In the genomic region with DNA sequence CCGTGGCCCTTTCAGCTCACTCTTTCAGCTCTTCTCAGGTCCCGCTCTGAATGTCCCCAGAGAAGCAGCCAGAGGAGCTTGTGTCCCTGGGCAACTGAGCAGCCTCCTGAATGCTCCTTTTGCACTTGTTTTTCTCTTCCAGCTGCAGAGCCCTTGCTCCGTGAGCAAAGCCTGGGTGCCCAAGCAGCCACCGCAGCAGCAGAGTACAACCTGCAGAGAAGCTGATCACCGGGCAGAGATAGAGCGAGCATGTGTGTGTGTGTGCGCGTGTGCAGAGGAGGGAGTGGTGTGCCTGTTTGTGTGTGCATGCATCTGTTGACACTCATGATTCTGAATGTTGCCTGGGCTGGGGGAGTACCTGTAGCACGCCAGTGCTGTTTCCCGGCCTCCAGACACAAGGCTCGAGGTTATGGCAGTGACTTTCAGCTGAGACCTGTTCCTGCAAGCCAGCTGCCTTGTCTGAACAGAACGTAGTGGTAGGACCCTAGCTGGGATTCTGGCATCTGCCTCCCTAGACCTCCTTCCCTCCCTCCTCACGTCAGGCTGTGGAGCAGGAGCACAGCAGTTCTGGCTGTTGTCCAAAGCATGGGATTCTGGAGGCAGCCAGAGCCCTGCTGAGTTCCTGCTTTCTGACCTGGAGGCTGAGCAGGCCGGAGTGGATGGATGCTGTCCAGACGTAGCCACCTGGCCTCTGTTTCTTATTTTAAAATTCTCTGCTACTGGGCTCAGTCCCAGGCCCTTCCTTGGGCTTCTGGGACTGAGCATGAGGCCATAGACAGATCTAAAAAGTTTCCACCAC, we compare ENCODE assay signal across 17 cellular contexts. TPM values are rescaled to one million over a fixed set of nuclear protein-coding genes. Genes with fewer than 3 reads are reported as not detected.
A peak's percentile ranks its signal among the peaks of the same experiment; 100 is the strongest.
DNase-seq lines count a peak whose midpoint lies in the region; ATAC-seq and TF ChIP-seq lines count a peak whose summit lies in the region.
"Had no signal": no experiment of that assay in that cellular context is flagged by ENCODE, and none has a peak within 500 bp of the region (broad histone marks: within the 10 kb centered on the region; RNA-seq: fewer than 3 reads in every experiment).

No MANE protein-coding gene starts in this region.

- CTCF ChIA-PET in IMR-90 (lab: Yijun Ruan, JAX) = no interaction called here

- peaks cover 33% of the 10 kb centered on the region for H3K36me3 ChIP-seq in IMR-90 (ENCODE audit: control insufficient read depth, insufficient read depth, low read length)

- peaks cover 37% of the 10 kb centered on the region for H3K4me1 Mint-ChIP-seq in brain

- no peak overlapping the region for H3K27ac ChIP-seq in IMR-90 (ENCODE audit: insufficient read depth, low read length)
- H3K27ac ChIP-seq: BLaER1, lower lobe of right lung, SJSA1, skin epidermis had no signal

- H2AK5ac ChIP-seq in IMR-90 (ENCODE audit: low read depth, low read length) = no peak overlapping the region

- peaks cover 9% of the 10 kb centered on the region for H3K9me1 ChIP-seq in IMR-90 (ENCODE audit: insufficient read depth, low read length)

- peaks cover 2% of the 10 kb centered on the region; the same call in 1 of the 2 replicates for H3K4me1 ChIP-seq in IMR-90 (ENCODE audit: control insufficient read depth, insufficient read depth, low read length)
- H3K4me1 ChIP-seq: lower lobe of right lung had no signal

- peak overlapping the region; percentile 43 for H2AFZ ChIP-seq in IMR-90 (replicated peaks; ENCODE audit: low read length, poor library complexity)

- H3K27ac Mint-ChIP-seq in brain = peak overlapping the region; percentile 21 to 87 (median 54)
- H3K27ac Mint-ChIP-seq: activated naive CD8-positive, alpha-beta T cell treated with anti-CD3 and anti-CD28 coated beads for 36 hours had no signal

- no peak overlapping the region for H4K5ac ChIP-seq in IMR-90 (ENCODE audit: low read depth, low read length)

- H2BK120ac ChIP-seq in IMR-90 (ENCODE audit: low read depth, low read length) = no peak overlapping the region

- H3K4me2 ChIP-seq in IMR-90 (ENCODE audit: low read depth, low read length) = no peak overlapping the region
- H3K4me2 ChIP-seq: BLaER1 had no signal

- H2BK15ac ChIP-seq in IMR-90 (ENCODE audit: low read depth, low read length) = no peak overlapping the region

- H3K18ac ChIP-seq in IMR-90 (ENCODE audit: low read depth, low read length) = no peak overlapping the region

- in situ Hi-C loops in IMR-90 (cut with MboI; ENCODE audit: low sequenced_read_pairs) = no loop called here

- WGBS in IMR-90 (ENCODE audit: extremely low coverage in 2 of 2, insufficient read length in 1 of 2), 2 experiments = 93% methylated on average over 11 of the region's 15 CpGs; no CpG with 5 or more reads in 1 of the 2 experiments

- H2BK5ac ChIP-seq in IMR-90 (ENCODE audit: low read depth, low read length, poor library complexity, severe bottlenecking) = no peak overlapping the region

- no peaks in the 10 kb centered on the region for H3K9me3 Mint-ChIP-seq in brain
- H3K9me3 Mint-ChIP-seq: activated naive CD8-positive, alpha-beta T cell treated with anti-CD3 and anti-CD28 coated beads for 36 hours; activated T-cell treated with anti-CD3 and anti-CD28 coated beads, Interleukin-2, amount 50 U/mL, for 4 hours had no signal

- no peak for TF ChIP-seq CTCF in IMR-90 (conservative IDR thresholded peaks at IDR 0.05; ENCODE audit: low read depth, low read length)
- TF ChIP-seq CTCF in brain (conservative IDR thresholded peaks at IDR 0.05) = no peak

- H3K56ac ChIP-seq in IMR-90 (ENCODE audit: extremely low read depth, insufficient read depth, low read length) = no peak overlapping the region

- peaks cover 24% of the 10 kb centered on the region for H4K20me1 ChIP-seq in IMR-90 (ENCODE audit: insufficient read depth, low read length)

- intact Hi-C loops in IMR-90 (cut with micrococcal nuclease) = no loop called here

- peaks cover 44% of the 10 kb centered on the region for H3K36me3 Mint-ChIP-seq in brain

- no peak for TF ChIP-seq RAD21 in IMR-90 (IDR thresholded peaks at IDR 0.05; ENCODE audit: low read length)

- no peak for ATAC-seq in IMR-90 (ENCODE audit: low read depth)
- ATAC-seq in HG03139 (IDR thresholded peaks at IDR 0.05; ENCODE audit: unreplicated experiment) = no peak
- ATAC-seq: activated T-cell treated with anti-CD3 and anti-CD28 coated beads, Interleukin-2, amount 50 U/mL, for 4 hours; HepG2; lower lobe of right lung had no signal

- no peak overlapping the region for H2AK9ac ChIP-seq in IMR-90 (replicated peaks; ENCODE audit: low read depth, low read length, poor library complexity)

- no peak overlapping the region for H4K8ac ChIP-seq in IMR-90 (ENCODE audit: low read depth in 2 of 2, low read length in 2 of 2)

- no peak overlapping the region for H3K4me3 ChIP-seq in IMR-90 (ENCODE audit: insufficient read depth, low read depth, low read length)
- H3K4me3 ChIP-seq: BLaER1, lower lobe of right lung, SJSA1, skin epidermis, tibial nerve had no signal

- no peak overlapping the region for H2BK20ac ChIP-seq in IMR-90 (ENCODE audit: low read depth, low read length)

- TF ChIP-seq POLR2A in IMR-90 (IDR thresholded peaks at IDR 0.05; ENCODE audit: low read depth, low read length) = no peak

- no peak overlapping the region for H3K4ac ChIP-seq in IMR-90 (ENCODE audit: low read depth, low read length)

- POLR2A ChIA-PET in IMR-90 (lab: Charles Lee; ENCODE audit: unreplicated experiment) = no interaction called here

- peak overlapping the region in 1 of 5 experiments; percentile 37 for H3K4me3 Mint-ChIP-seq in brain
- H3K4me3 Mint-ChIP-seq: activated naive CD8-positive, alpha-beta T cell treated with anti-CD3 and anti-CD28 coated beads for 36 hours; activated T-cell treated with anti-CD3 and anti-CD28 coated beads, Interleukin-2, amount 50 U/mL, for 4 hours had no signal

- H3K14ac ChIP-seq in IMR-90 (replicated peaks; ENCODE audit: low read depth, low read length) = no peak overlapping the region

- no peak for DNase-seq in IMR-90
- DNase-seq in NCI-H69 (lab: John Stamatoyannopoulos, UW) = peak; percentile 95
- peak; percentile 66 for DNase-seq in smooth muscle cell of the brain vasculature (ENCODE audit: low read depth, low spot score)
- DNase-seq in activated CD4-positive, CD25-positive, alpha-beta regulatory T cell treated with anti-CD3 and anti-CD28 coated beads, Interleukin-2, amount 50 U/mL, for 72 hours = no peak
- DNase-seq in SW480 (ENCODE audit: low spot score) = no peak
- DNase-seq: activated naive CD8-positive, alpha-beta T cell treated with anti-CD3 and anti-CD28 coated beads for 36 hours; activated T-cell treated with anti-CD3 and anti-CD28 coated beads, Interleukin-2, amount 50 U/mL, for 4 hours; lower lobe of right lung had no signal

- no peaks in the 10 kb centered on the region for H3K27me3 Mint-ChIP-seq in brain
- H3K27me3 Mint-ChIP-seq: activated naive CD8-positive, alpha-beta T cell treated with anti-CD3 and anti-CD28 coated beads for 36 hours had no signal

- no peak overlapping the region for H3K23ac ChIP-seq in IMR-90 (ENCODE audit: low read depth, low read length)

- H3K9me3 ChIP-seq in IMR-90 (ENCODE audit: control insufficient read depth, insufficient read depth, low read length) = no peaks in the 10 kb centered on the region
- H3K9me3 ChIP-seq: BLaER1, lower lobe of right lung, tibial nerve had no signal

- H3K9ac ChIP-seq in IMR-90 (ENCODE audit: low read depth, low read length) = no peak overlapping the region
- H3K9ac ChIP-seq: BLaER1 had no signal

- no peak overlapping the region for H4K91ac ChIP-seq in IMR-90 (ENCODE audit: insufficient read depth, low read depth, low read length)

- BruUV-seq in IMR-90 (replicated peaks; lab: Mats Ljungman, UMichigan) = no TSS peak

- H3K79me1 ChIP-seq in IMR-90 (ENCODE audit: low read depth in 1 of 2, low read length in 2 of 2) = peaks cover 0 to 3% of the 10 kb centered on the region in 2 experiments; a peak in 1 of 4 replicates

- dilution Hi-C loops in IMR-90 (cut with HindIII; ENCODE audit: low sequenced_read_pairs, unreplicated experiment) = no loop called here

- peaks cover 3% of the 10 kb centered on the region; the same call in 1 of the 2 replicates for H3K27me3 ChIP-seq in IMR-90 (ENCODE audit: control insufficient read depth, insufficient read depth, low read length)
- H3K27me3 ChIP-seq: BLaER1 had no signal

TF ChIP-seq in IMR-90, 13 proteins besides CTCF, POLR2A, EP300 and RAD21 (continues in another document):
- TF ChIP-seq RCOR1 (IDR thresholded peaks at IDR 0.05; ENCODE audit: insufficient replicate concordance, low read length) (no peak), MXI1 (IDR thresholded peaks at IDR 0.05; ENCODE audit: borderline replicate concordance, low read depth, low read length) (no peak), MAFK (IDR thresholded peaks at IDR 0.05; ENCODE audit: low read depth, low read length) (no peak), MAZ (IDR thresholded peaks at IDR 0.05; ENCODE audit: borderline replicate concordance, low read depth, low read length) (no peak)

RNA-seq across cellular contexts. Expression of a gene that starts 4.5 kb away (rescaled TPM):
- 6.5 and 6.9 TPM in 2 replicates for total RNA-seq in IMR-90 (2012; rRNA removed)
- polyA plus RNA-seq in IMR-90 (2012; rRNA removed) = 9.6 and 12.4 TPM in 2 replicates
- polyA plus RNA-seq in IMR-90 (2012; cell fraction: cytosol; rRNA removed) = 5.9 and 10.4 TPM in 2 replicates
- polyA plus RNA-seq in IMR-90 (2012; cell fraction: nucleus; rRNA removed; ENCODE audit: low replicate concordance) = 10.5 and 18.3 TPM in 2 replicates
- 180 TPM for polyA plus RNA-seq in brain (ENCODE audit: insufficient read depth, low read depth, low replicate concordance)

RNA-seq across cellular contexts. Expression of a gene that starts 26.1 kb away (rescaled TPM):
- total RNA-seq in IMR-90 (2012; rRNA removed) = 0.83 TPM in 1 of 2 replicates, not detected in the other
- polyA plus RNA-seq in IMR-90 (2012; rRNA removed) (0.21 and 0.49 TPM in 2 replicates), brain (ENCODE audit: insufficient read depth, low read depth, low replicate concordance) (0.49 TPM)
- polyA plus RNA-seq in IMR-90 (2012; cell fraction: cytosol; rRNA removed) = 0.10 and 0.11 TPM in 2 replicates
- 1.6 and 1.7 TPM in 2 replicates for polyA plus RNA-seq in IMR-90 (2012; cell fraction: nucleus; rRNA removed; ENCODE audit: low replicate concordance)

RNA-seq across cellular contexts. Expression of a gene that starts 33.7 kb away (rescaled TPM):
- total RNA-seq in IMR-90 (2012; rRNA removed) = 12.8 and 13.1 TPM in 2 replicates
- 10.8 and 12.2 TPM in 2 replicates for polyA plus RNA-seq in IMR-90 (2012; rRNA removed)
- polyA plus RNA-seq in IMR-90 (2012; cell fraction: cytosol; rRNA removed) = 5.4 and 6.9 TPM in 2 replicates
- 33.2 and 38.5 TPM in 2 replicates for polyA plus RNA-seq in IMR-90 (2012; cell fraction: nucleus; rRNA removed; ENCODE audit: low replicate concordance)
- polyA plus RNA-seq in brain (ENCODE audit: insufficient read depth, low read depth, low replicate concordance) = 18.2 TPM

RNA-seq across cellular contexts. Expression of a gene that starts 36.7 kb away (rescaled TPM):
- 15.3 and 17.9 TPM in 2 replicates for total RNA-seq in IMR-90 (2012; rRNA removed)
- polyA plus RNA-seq in IMR-90 (2012; rRNA removed) (23.3 and 29.4 TPM in 2 replicates), brain (ENCODE audit: insufficient read depth, low read depth, low replicate concordance) (37.4 TPM)
- 34.1 and 38.2 TPM in 2 replicates for polyA plus RNA-seq in IMR-90 (2012; cell fraction: cytosol; rRNA removed)
- 48.3 and 88.8 TPM in 2 replicates for polyA plus RNA-seq in IMR-90 (2012; cell fraction: nucleus; rRNA removed; ENCODE audit: low replicate concordance)

RNA-seq across cellular contexts. Expression of a gene that starts 41.5 kb away (rescaled TPM):
- not detected in 2 replicates for total RNA-seq in IMR-90 (2012; rRNA removed)
- polyA plus RNA-seq in IMR-90 (2012; rRNA removed) (0.03 and 0.13 TPM in 2 replicates), brain (ENCODE audit: insufficient read depth, low read depth, low replicate concordance) (1.2 TPM)
- 0.10 and 0.16 TPM in 2 replicates for polyA plus RNA-seq in IMR-90 (2012; cell fraction: cytosol; rRNA removed)
- 0.38 and 0.49 TPM in 2 replicates for polyA plus RNA-seq in IMR-90 (2012; cell fraction: nucleus; rRNA removed; ENCODE audit: low replicate concordance)
- total RNA-seq: cardiac septum, posterior vena cava, SJSA1, tibial nerve had no signal

Comparison
In these comparisons a context has a peak if more than half of its experiments do, and no peak if none do; other contexts are left out.
1. DNase-seq: peak in NCI-H69 (single experiment) and smooth muscle cell of the brain vasculature (single experiment); none in IMR-90 (single experiment), activated CD4-positive, CD25-positive, alpha-beta regulatory T cell treated with anti-CD3 and anti-CD28 coated beads, Interleukin-2, amount 50 U/mL, for 72 hours (single experiment) and SW480 (single experiment).